In genomic region chr16:65769055-65769465, GRCh38 we compare ENCODE assay signal across 1 cellular context.
TF ChIP-seq lines count a peak whose summit lies in the region.

No MANE protein-coding gene starts in this region.

TF ChIP-seq in K562, 482 proteins besides CTCF, POLR2A, EP300 and RAD21 (continued from another document and continues in another):
- TF ChIP-seq, protein P1, sequence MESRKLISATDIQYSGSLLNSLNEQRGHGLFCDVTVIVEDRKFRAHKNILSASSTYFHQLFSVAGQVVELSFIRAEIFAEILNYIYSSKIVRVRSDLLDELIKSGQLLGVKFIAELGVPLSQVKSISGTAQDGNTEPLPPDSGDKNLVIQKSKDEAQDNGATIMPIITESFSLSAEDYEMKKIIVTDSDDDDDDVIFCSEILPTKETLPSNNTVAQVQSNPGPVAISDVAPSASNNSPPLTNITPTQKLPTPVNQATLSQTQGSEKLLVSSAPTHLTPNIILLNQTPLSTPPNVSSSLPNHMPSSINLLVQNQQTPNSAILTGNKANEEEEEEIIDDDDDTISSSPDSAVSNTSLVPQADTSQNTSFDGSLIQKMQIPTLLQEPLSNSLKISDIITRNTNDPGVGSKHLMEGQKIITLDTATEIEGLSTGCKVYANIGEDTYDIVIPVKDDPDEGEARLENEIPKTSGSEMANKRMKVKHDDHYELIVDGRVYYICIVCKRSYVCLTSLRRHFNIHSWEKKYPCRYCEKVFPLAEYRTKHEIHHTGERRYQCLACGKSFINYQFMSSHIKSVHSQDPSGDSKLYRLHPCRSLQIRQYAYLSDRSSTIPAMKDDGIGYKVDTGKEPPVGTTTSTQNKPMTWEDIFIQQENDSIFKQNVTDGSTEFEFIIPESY (CRISPR knock-in tag; IDR thresholded peaks at IDR 0.05): no peak
- no peak for TF ChIP-seq BRD4 (IDR thresholded peaks at IDR 0.05)
- no peak for TF ChIP-seq ZNF431 (CRISPR knock-in tag; IDR thresholded peaks at IDR 0.05)
- no peak for TF ChIP-seq ARID4B (CRISPR knock-in tag; IDR thresholded peaks at IDR 0.05)
- peak; percentile 97 for TF ChIP-seq SLC30A9 (CRISPR knock-in tag; IDR thresholded peaks at IDR 0.05)
- no peak for TF ChIP-seq FOXP4 (CRISPR knock-in tag; IDR thresholded peaks at IDR 0.05; ENCODE audit: borderline replicate concordance)
- TF ChIP-seq ZNF561 (CRISPR knock-in tag; conservative IDR thresholded peaks at IDR 0.05): peak; percentile 99
- TF ChIP-seq MBD2 (IDR thresholded peaks at IDR 0.05; ENCODE audit: borderline replicate concordance, low read depth): no peak
- TF ChIP-seq CREB5 (CRISPR knock-in tag; IDR thresholded peaks at IDR 0.05): peak; percentile 100
- TF ChIP-seq TCF3 (CRISPR knock-in tag; IDR thresholded peaks at IDR 0.05): peak; percentile 95
- TF ChIP-seq ZNF586 (CRISPR knock-in tag; conservative IDR thresholded peaks at IDR 0.05): peak; percentile 99
- TF ChIP-seq CBX3 (IDR thresholded peaks at IDR 0.05; ENCODE audit: borderline replicate concordance in 1 of 2, low read length in 2 of 2): peak in 1 of 2 experiments; percentile 82; a peak in 1 of 3 replicates
- TF ChIP-seq ZNF76 (CRISPR knock-in tag; IDR thresholded peaks at IDR 0.05; ENCODE audit: borderline replicate concordance): peak; percentile 100
- peak; percentile 84 for TF ChIP-seq PML (IDR thresholded peaks at IDR 0.05; ENCODE audit: low read length)
- TF ChIP-seq LARP7 (IDR thresholded peaks at IDR 0.05): no peak
- no peak for TF ChIP-seq U2AF2 (optimal IDR thresholded peaks at IDR 0.05; ENCODE audit: low read depth, low read length)
- TF ChIP-seq RFX1 (IDR thresholded peaks at IDR 0.05): no peak
- no peak; the same call in 1 of the 2 replicates for TF ChIP-seq HCFC1 (IDR thresholded peaks at IDR 0.05; ENCODE audit: low read depth, low read length)
- TF ChIP-seq, protein P2, sequence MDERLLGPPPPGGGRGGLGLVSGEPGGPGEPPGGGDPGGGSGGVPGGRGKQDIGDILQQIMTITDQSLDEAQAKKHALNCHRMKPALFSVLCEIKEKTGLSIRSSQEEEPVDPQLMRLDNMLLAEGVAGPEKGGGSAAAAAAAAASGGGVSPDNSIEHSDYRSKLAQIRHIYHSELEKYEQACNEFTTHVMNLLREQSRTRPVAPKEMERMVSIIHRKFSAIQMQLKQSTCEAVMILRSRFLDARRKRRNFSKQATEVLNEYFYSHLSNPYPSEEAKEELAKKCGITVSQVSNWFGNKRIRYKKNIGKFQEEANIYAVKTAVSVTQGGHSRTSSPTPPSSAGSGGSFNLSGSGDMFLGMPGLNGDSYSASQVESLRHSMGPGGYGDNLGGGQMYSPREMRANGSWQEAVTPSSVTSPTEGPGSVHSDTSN (CRISPR knock-in tag; IDR thresholded peaks at IDR 0.05; ENCODE audit: low read depth): no peak
- TF ChIP-seq, protein P2 (tag; conservative IDR thresholded peaks at IDR 0.05; ENCODE audit: low read depth): peak; percentile 82
- TF ChIP-seq ZNF174 (CRISPR knock-in tag; IDR thresholded peaks at IDR 0.05): peak; percentile 100
- TF ChIP-seq NEUROD1 (IDR thresholded peaks at IDR 0.05; ENCODE audit: borderline replicate concordance, low read depth, low read length, partially characterized antibody): peak; percentile 57
- TF ChIP-seq ZNF121 (CRISPR knock-in tag; conservative IDR thresholded peaks at IDR 0.05): no peak
- no peak for TF ChIP-seq MAFF (IDR thresholded peaks at IDR 0.05; ENCODE audit: low read length)
- TF ChIP-seq CCNT2 (IDR thresholded peaks at IDR 0.05; ENCODE audit: borderline replicate concordance, extremely low read depth, insufficient read length, low read depth, low read length): peak; percentile 75
- TF ChIP-seq, protein P3, sequence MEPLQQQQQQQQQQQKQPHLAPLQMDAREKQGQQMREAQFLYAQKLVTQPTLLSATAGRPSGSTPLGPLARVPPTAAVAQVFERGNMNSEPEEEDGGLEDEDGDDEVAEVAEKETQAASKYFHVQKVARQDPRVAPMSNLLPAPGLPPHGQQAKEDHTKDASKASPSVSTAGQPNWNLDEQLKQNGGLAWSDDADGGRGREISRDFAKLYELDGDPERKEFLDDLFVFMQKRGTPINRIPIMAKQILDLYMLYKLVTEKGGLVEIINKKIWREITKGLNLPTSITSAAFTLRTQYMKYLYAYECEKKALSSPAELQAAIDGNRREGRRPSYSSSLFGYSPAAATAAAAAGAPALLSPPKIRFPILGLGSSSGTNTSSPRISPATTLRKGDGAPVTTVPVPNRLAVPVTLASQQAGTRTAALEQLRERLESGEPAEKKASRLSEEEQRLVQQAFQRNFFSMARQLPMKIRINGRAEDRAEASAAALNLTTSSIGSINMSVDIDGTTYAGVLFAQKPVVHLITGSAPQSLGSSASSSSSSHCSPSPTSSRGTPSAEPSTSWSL (CRISPR knock-in tag; IDR thresholded peaks at IDR 0.05; ENCODE audit: borderline replicate concordance): peak; percentile 100
- TF ChIP-seq BHLHE40 (IDR thresholded peaks at IDR 0.05; ENCODE audit: low read length): peak; percentile 65
- TF ChIP-seq POLR2AphosphoS5 (IDR thresholded peaks at IDR 0.05; ENCODE audit: control insufficient read depth, insufficient read depth, low read depth, low read length): peak; percentile 60
- no peak for TF ChIP-seq FOXP1 (CRISPR knock-in tag; IDR thresholded peaks at IDR 0.05)
- peak; percentile 100 for TF ChIP-seq HEY1 (CRISPR knock-in tag; IDR thresholded peaks at IDR 0.05; ENCODE audit: borderline replicate concordance)
- TF ChIP-seq CBX1 (IDR thresholded peaks at IDR 0.05; ENCODE audit: low read depth): no peak
- peak; percentile 78 for TF ChIP-seq ZNF507 (tag; conservative IDR thresholded peaks at IDR 0.05)
- TF ChIP-seq CBX8 (IDR thresholded peaks at IDR 0.05; ENCODE audit: borderline replicate concordance, extremely low read depth, low read depth, low read length, poor library complexity, severe bottlenecking): no peak
- TF ChIP-seq, protein P4, sequence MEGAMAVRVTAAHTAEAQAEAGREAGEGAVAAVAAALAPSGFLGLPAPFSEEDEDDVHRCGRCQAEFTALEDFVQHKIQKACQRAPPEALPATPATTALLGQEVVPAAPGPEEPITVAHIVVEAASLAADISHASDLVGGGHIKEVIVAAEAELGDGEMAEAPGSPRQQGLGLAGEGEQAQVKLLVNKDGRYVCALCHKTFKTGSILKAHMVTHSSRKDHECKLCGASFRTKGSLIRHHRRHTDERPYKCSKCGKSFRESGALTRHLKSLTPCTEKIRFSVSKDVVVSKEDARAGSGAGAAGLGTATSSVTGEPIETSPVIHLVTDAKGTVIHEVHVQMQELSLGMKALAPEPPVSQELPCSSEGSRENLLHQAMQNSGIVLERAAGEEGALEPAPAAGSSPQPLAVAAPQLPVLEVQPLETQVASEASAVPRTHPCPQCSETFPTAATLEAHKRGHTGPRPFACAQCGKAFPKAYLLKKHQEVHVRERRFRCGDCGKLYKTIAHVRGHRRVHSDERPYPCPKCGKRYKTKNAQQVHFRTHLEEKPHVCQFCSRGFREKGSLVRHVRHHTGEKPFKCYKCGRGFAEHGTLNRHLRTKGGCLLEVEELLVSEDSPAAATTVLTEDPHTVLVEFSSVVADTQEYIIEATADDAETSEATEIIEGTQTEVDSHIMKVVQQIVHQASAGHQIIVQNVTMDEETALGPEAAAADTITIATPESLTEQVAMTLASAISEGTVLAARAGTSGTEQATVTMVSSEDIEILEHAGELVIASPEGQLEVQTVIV (CRISPR knock-in tag; IDR thresholded peaks at IDR 0.05; ENCODE audit: borderline replicate concordance): peak; percentile 91
- TF ChIP-seq RREB1 (CRISPR knock-in tag; IDR thresholded peaks at IDR 0.05): peak; percentile 100
- peak; percentile 99 for TF ChIP-seq RHOXF2B (CRISPR knock-in tag; conservative IDR thresholded peaks at IDR 0.05)
- TF ChIP-seq MEF2D (tag; conservative IDR thresholded peaks at IDR 0.05; ENCODE audit: low read depth): peak; percentile 100
